Comparison of ENCODE assay signal across 24 cellular contexts in the genomic region with DNA sequence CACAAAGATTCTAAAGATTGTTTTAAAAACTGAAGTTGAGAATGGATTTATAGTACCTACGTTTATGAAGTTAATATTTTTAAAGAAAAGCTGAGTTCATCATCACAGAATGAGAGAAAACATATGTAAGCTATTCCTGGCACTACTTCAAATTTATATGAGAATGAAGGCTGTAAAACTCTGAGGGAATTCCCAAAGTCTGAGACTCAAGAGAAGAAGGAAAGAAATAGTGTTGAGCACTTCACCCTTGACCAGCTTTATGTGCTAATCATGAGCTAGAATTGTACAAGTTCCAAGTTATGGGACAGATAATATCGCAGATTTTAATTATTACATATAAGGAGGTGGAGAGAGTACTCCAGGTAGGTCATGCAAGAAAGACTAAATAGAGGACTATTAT.
"Had no signal": no experiment of that assay in that cellular context is flagged by ENCODE, and none has a peak within 500 bp of the region (broad histone marks: within the 10 kb centered on the region; RNA-seq: fewer than 3 reads in every experiment).

No MANE protein-coding gene starts in this region.

- ATAC-seq: activated CD8-positive, alpha-beta memory T cell treated with anti-CD3 and anti-CD28 coated beads, Interleukin-2, amount 10 ng/mL, durations not matched to agents 7 days and 5 days; activated CD8-positive, alpha-beta T cell treated with anti-CD3 and anti-CD28 coated beads for 36 hours; activated naive CD8-positive, alpha-beta T cell treated with anti-CD3 and anti-CD28 coated beads, Interleukin-2, amount 50 U/mL, for 24 hours; esophagus mucosa; gastroesophageal sphincter; heart right ventricle; pancreas; psoas muscle; right cardiac atrium had no signal

- H3K4me3 Mint-ChIP-seq: activated CD4-positive, alpha-beta T cell treated with anti-CD3 and anti-CD28 coated beads, Interleukin-2, amount 10 ng/mL, durations not matched to agents 7 days and 5 days; activated CD8-positive, alpha-beta memory T cell treated with anti-CD3 and anti-CD28 coated beads, Interleukin-2, amount 10 ng/mL, durations not matched to agents 7 days and 5 days; activated CD8-positive, alpha-beta T cell treated with anti-CD3 and anti-CD28 coated beads for 36 hours; activated naive CD8-positive, alpha-beta T cell treated with anti-CD3 and anti-CD28 coated beads, Interleukin-2, amount 50 U/mL, for 24 hours; brain; nephron progenitor cell; stimulated activated naive CD8-positive, alpha-beta T cell treated with anti-CD3 and anti-CD28 coated beads, Interleukin-15, Interleukin-2, amounts not matched to agents 100 ng/mL and 50 ng/mL, for 24 hours had no signal

- H3K4me1 Mint-ChIP-seq: activated CD4-positive, alpha-beta T cell treated with anti-CD3 and anti-CD28 coated beads, Interleukin-2, amount 10 ng/mL, durations not matched to agents 7 days and 5 days; activated CD8-positive, alpha-beta memory T cell treated with anti-CD3 and anti-CD28 coated beads, Interleukin-2, amount 10 ng/mL, durations not matched to agents 7 days and 5 days; activated naive CD8-positive, alpha-beta T cell treated with anti-CD3 and anti-CD28 coated beads, Interleukin-2, amount 50 U/mL, for 24 hours; brain; nephron progenitor cell had no signal

- H3K27ac Mint-ChIP-seq: activated CD4-positive, alpha-beta T cell treated with anti-CD3 and anti-CD28 coated beads, Interleukin-2, amount 10 ng/mL, durations not matched to agents 7 days and 5 days; activated CD8-positive, alpha-beta memory T cell treated with anti-CD3 and anti-CD28 coated beads, Interleukin-2, amount 10 ng/mL, durations not matched to agents 7 days and 5 days; activated CD8-positive, alpha-beta T cell treated with anti-CD3 and anti-CD28 coated beads for 36 hours; activated naive CD8-positive, alpha-beta T cell treated with anti-CD3 and anti-CD28 coated beads, Interleukin-2, amount 50 U/mL, for 24 hours; brain; nephron progenitor cell; stimulated activated naive CD8-positive, alpha-beta T cell treated with anti-CD3 and anti-CD28 coated beads, Interleukin-15, Interleukin-2, amounts not matched to agents 100 ng/mL and 50 ng/mL, for 24 hours had no signal

- H3K27ac ChIP-seq: gastroesophageal sphincter, heart right ventricle, left ventricle myocardium inferior, pancreas, psoas muscle, tibial artery, VCaP had no signal

- H3K36me3 ChIP-seq: gastroesophageal sphincter, heart right ventricle, left ventricle myocardium inferior, pancreas, tibial artery had no signal

- H3K27me3 Mint-ChIP-seq: activated CD4-positive, alpha-beta T cell treated with anti-CD3 and anti-CD28 coated beads, Interleukin-2, amount 10 ng/mL, durations not matched to agents 7 days and 5 days; activated CD8-positive, alpha-beta memory T cell treated with anti-CD3 and anti-CD28 coated beads, Interleukin-2, amount 10 ng/mL, durations not matched to agents 7 days and 5 days; activated CD8-positive, alpha-beta T cell treated with anti-CD3 and anti-CD28 coated beads for 36 hours; activated naive CD8-positive, alpha-beta T cell treated with anti-CD3 and anti-CD28 coated beads, Interleukin-2, amount 50 U/mL, for 24 hours; stimulated activated naive CD8-positive, alpha-beta T cell treated with anti-CD3 and anti-CD28 coated beads, Interleukin-15, Interleukin-2, amounts not matched to agents 100 ng/mL and 50 ng/mL, for 24 hours had no signal

- H3K36me3 Mint-ChIP-seq: activated CD8-positive, alpha-beta memory T cell treated with anti-CD3 and anti-CD28 coated beads, Interleukin-2, amount 10 ng/mL, durations not matched to agents 7 days and 5 days; brain had no signal

- DNase-seq: activated CD4-positive, alpha-beta T cell treated with anti-CD3 and anti-CD28 coated beads, Interleukin-2, amount 10 ng/mL, durations not matched to agents 7 days and 5 days; activated CD4-positive, CD25-positive, alpha-beta regulatory T cell treated with anti-CD3 and anti-CD28 coated beads, Interleukin-2, amount 50 U/mL, for 72 hours; activated CD8-positive, alpha-beta memory T cell treated with anti-CD3 and anti-CD28 coated beads, Interleukin-2, amount 10 ng/mL, durations not matched to agents 7 days and 5 days; activated CD8-positive, alpha-beta T cell treated with anti-CD3 and anti-CD28 coated beads for 36 hours; activated gamma-delta T cell; activated naive CD4-positive, alpha-beta T cell treated with anti-CD3 and anti-CD28 coated beads, Interleukin-2, amount 50 U/mL, for 16 hours; activated naive CD8-positive, alpha-beta T cell treated with anti-CD3 and anti-CD28 coated beads, Interleukin-2, amount 50 U/mL, for 24 hours; activated T-cell treated with anti-CD3 and anti-CD28 coated beads for 4 hours; anterior cingulate cortex; effector memory CD4-positive, alpha-beta T cell; heart right ventricle; left ventricle myocardium inferior; mammary epithelial cell; nephron progenitor cell; pancreas; psoas muscle; right cardiac atrium; stimulated activated CD4-positive, alpha-beta T cell treated with anti-CD3 and anti-CD28 coated beads, Interleukin-1b, Interleukin-23, amount 100 ng/mL, for 48 hours; tibial artery had no signal

- H3K4me1 ChIP-seq: gastroesophageal sphincter, heart right ventricle, left ventricle myocardium inferior, pancreas, psoas muscle, tibial artery had no signal

- H3K9me3 ChIP-seq: gastroesophageal sphincter, heart right ventricle, left ventricle myocardium inferior, pancreas, psoas muscle, tibial artery had no signal

- H3K4me3 ChIP-seq: gastroesophageal sphincter, heart right ventricle, left ventricle myocardium inferior, pancreas, psoas muscle, tibial artery had no signal

- H3K9me3 Mint-ChIP-seq: activated CD4-positive, alpha-beta T cell treated with anti-CD3 and anti-CD28 coated beads, Interleukin-2, amount 10 ng/mL, durations not matched to agents 7 days and 5 days; activated CD8-positive, alpha-beta T cell treated with anti-CD3 and anti-CD28 coated beads for 36 hours; activated naive CD8-positive, alpha-beta T cell treated with anti-CD3 and anti-CD28 coated beads, Interleukin-2, amount 50 U/mL, for 24 hours; brain; nephron progenitor cell; stimulated activated naive CD8-positive, alpha-beta T cell treated with anti-CD3 and anti-CD28 coated beads, Interleukin-15, Interleukin-2, amounts not matched to agents 100 ng/mL and 50 ng/mL, for 24 hours had no signal

- H3K27me3 ChIP-seq: gastroesophageal sphincter, heart right ventricle, pancreas, tibial artery had no signal
